25 cellular contexts compared by ENCODE assay signal in the genomic region with DNA sequence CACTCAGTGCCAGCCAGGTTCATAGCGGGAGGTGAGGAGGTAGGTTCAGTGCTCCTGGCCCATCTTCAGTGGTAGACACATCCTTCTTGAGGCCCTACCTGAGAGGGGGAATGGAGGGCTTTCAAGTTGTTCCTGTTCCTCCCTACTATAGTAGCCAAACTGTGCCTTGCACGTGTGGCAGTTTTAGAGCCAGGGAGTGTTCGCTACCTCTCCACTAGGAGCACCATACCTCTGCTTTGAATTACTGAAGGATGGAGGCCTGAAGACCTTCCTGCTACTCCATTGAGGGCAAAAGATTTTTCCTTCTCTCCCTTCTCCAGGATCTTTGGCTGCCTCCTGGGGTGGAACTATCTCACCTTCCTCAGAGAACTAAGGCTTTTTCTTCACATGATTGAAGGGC. TPM values are rescaled to one million over a fixed set of nuclear protein-coding genes. Genes with fewer than 3 reads are reported as not detected.
DNase-seq lines count a peak whose midpoint lies in the region; TF ChIP-seq lines count a peak whose summit lies in the region.
"Had no signal": no experiment of that assay in that cellular context is flagged by ENCODE, and none has a peak within 500 bp of the region (broad histone marks: within the 10 kb centered on the region; RNA-seq: fewer than 3 reads in every experiment).

No MANE protein-coding gene starts in this region.

- no peaks in the 10 kb centered on the region for H4K20me1 ChIP-seq in OCI-LY1 (ENCODE audit: insufficient read depth, low read length)

- no peak overlapping the region for H3K27ac ChIP-seq in OCI-LY1 (ENCODE audit: low read depth, low read length, poor library complexity, severe bottlenecking)
- no peak overlapping the region for H3K27ac ChIP-seq in endodermal cell (ENCODE audit: low read depth, low read length)
- H3K27ac ChIP-seq: adrenal gland, skin epidermis, tibial nerve had no signal

- H3K9me3 Mint-ChIP-seq in endodermal cell: no peaks in the 10 kb centered on the region
- H3K9me3 Mint-ChIP-seq: activated B cell treated with CpG ODN at 0.5 μM for 24 hours; activated T-cell treated with anti-CD3 and anti-CD28 coated beads, Interleukin-2, amount 50 U/mL, for 4 hours; CD4-positive, alpha-beta memory T cell; natural killer cell had no signal

- H3K36me3 Mint-ChIP-seq in endodermal cell (ENCODE audit: low read depth): no peaks in the 10 kb centered on the region
- H3K36me3 Mint-ChIP-seq: CD4-positive, alpha-beta memory T cell; natural killer cell had no signal

- H3K4me1 Mint-ChIP-seq in endodermal cell: peaks cover 7% of the 10 kb centered on the region
- H3K4me1 Mint-ChIP-seq: activated B cell treated with CpG ODN at 0.5 μM for 24 hours had no signal

- H3K27me3 ChIP-seq in OCI-LY1 (ENCODE audit: insufficient read depth, low read length) (no peaks in the 10 kb centered on the region), endodermal cell (ENCODE audit: control insufficient read depth, insufficient read depth, low read length, poor library complexity, severe bottlenecking) (no peaks in the 10 kb centered on the region)
- H3K27me3 ChIP-seq: adrenal gland, tibial nerve had no signal

- no peaks in the 10 kb centered on the region for H3K36me3 ChIP-seq in OCI-LY1 (ENCODE audit: insufficient read depth, low read length)
- no peaks in the 10 kb centered on the region for H3K36me3 ChIP-seq in endodermal cell (ENCODE audit: control insufficient read depth, insufficient read depth, low read length)
- H3K36me3 ChIP-seq: adrenal gland, tibial nerve had no signal

- H3K9me3 ChIP-seq in OCI-LY1 (ENCODE audit: low read length) (no peaks in the 10 kb centered on the region), endodermal cell (ENCODE audit: control insufficient read depth, low read length) (no peaks in the 10 kb centered on the region)
- H3K9me3 ChIP-seq: adrenal gland, tibial nerve had no signal

- peak; percentile 0 for DNase-seq in DMS 273 (lab: John Stamatoyannopoulos, UW; ENCODE audit: unreplicated experiment)
- DNase-seq in DMS 273 treated with DMSO at 0.1 percent for 48 hours (lab: John Stamatoyannopoulos, UW): no peak
- peak; percentile 62 for DNase-seq in endodermal cell
- no peak for DNase-seq in activated effector memory CD4-positive, alpha-beta T cell treated with anti-CD3 and anti-CD28 coated beads, Interleukin-2, amount 50 U/mL, for 16 hours
- DNase-seq in NCI-H187 treated with DMSO at 0.1 percent for 48 hours (lab: John Stamatoyannopoulos, UW): no peak
- no peak for DNase-seq in amniotic stem cell (lab: John Stamatoyannopoulos, UW)
- DNase-seq: 8988T; activated B cell treated with CpG ODN at 0.5 μM for 24 hours; activated CD4-positive, alpha-beta T cell treated with anti-CD3 and anti-CD28 coated beads, Interleukin-2, amount 50 U/mL, for 1 hour; activated naive CD4-positive, alpha-beta T cell; activated T-cell treated with anti-CD3 and anti-CD28 coated beads, Interleukin-2, amount 50 U/mL, for 4 hours; adrenal gland; CD4-positive, alpha-beta memory T cell; IMR-90; natural killer cell; NCI-H1417; NCI-H2081 treated with DMSO at 0.1 percent for 48 hours; NCI-H345; NCI-H748 treated with DMSO at 0.1 percent for 48 hours; occipital lobe; T-helper 9 cell had no signal

- H3K4me3 ChIP-seq in OCI-LY1 (ENCODE audit: low read depth, low read length, poor library complexity, severe bottlenecking) (no peak overlapping the region), endodermal cell (ENCODE audit: low read length) (no peak overlapping the region)
- H3K4me3 ChIP-seq: adrenal gland, skin epidermis, tibial nerve had no signal

- H3K9ac ChIP-seq in OCI-LY1 (ENCODE audit: low read length) (no peak overlapping the region), endodermal cell (ENCODE audit: extremely low read depth, low read length, poor library complexity, severe bottlenecking) (no peak overlapping the region)

- WGBS in endodermal cell (ENCODE audit: insufficient coverage in 1 of 2, insufficient read length in 1 of 2), 2 experiments: 90% methylated on average over 3 of the region's 3 CpGs; no CpG with 5 or more reads in 1 of the 2 experiments

- H3K27me3 Mint-ChIP-seq in endodermal cell (ENCODE audit: insufficient read depth): no peaks in the 10 kb centered on the region

- H3F3A ChIP-seq in OCI-LY1 (ENCODE audit: insufficient read depth, low read length): no peaks in the 10 kb centered on the region

- H3K4me2 ChIP-seq in OCI-LY1 (ENCODE audit: low read length): no peak overlapping the region

- H3K4me3 Mint-ChIP-seq in endodermal cell: no peak overlapping the region
- H3K4me3 Mint-ChIP-seq: activated B cell treated with CpG ODN at 0.5 μM for 24 hours; activated T-cell treated with anti-CD3 and anti-CD28 coated beads, Interleukin-2, amount 50 U/mL, for 4 hours; CD4-positive, alpha-beta memory T cell; natural killer cell had no signal

- H2AFZ ChIP-seq in OCI-LY1 (ENCODE audit: low read length): no peak overlapping the region

- TF ChIP-seq CTCF in GM12874 (IDR thresholded peaks at IDR 0.05; ENCODE audit: insufficient read depth, low read depth, low read length) (peak; percentile 9; the same call in 1 of the 2 replicates), OCI-LY1 (IDR thresholded peaks at IDR 0.05; ENCODE audit: low read length) (peak; percentile 28; the same call in 1 of the 2 replicates), endodermal cell (conservative IDR thresholded peaks at IDR 0.05) (peak; percentile 73)

- no peaks in the 10 kb centered on the region for H3K9me2 ChIP-seq in OCI-LY1 (ENCODE audit: low read depth, low read length)

- H3K4me1 ChIP-seq in OCI-LY1 (ENCODE audit: insufficient read depth, low read length, severe bottlenecking): peaks cover 3% of the 10 kb centered on the region
- no peaks in the 10 kb centered on the region for H3K4me1 ChIP-seq in endodermal cell (ENCODE audit: control insufficient read depth, insufficient read depth, low read length)

- H3K27ac Mint-ChIP-seq in endodermal cell: no peak overlapping the region
- H3K27ac Mint-ChIP-seq: activated B cell treated with CpG ODN at 0.5 μM for 24 hours; CD4-positive, alpha-beta memory T cell; natural killer cell had no signal

- no peaks in the 10 kb centered on the region for H3K79me2 ChIP-seq in OCI-LY1 (ENCODE audit: insufficient read depth, low read length)

RNA-seq across cellular contexts. Expression of gene ALG10, which starts 5.9 kb away (rescaled TPM):
- total RNA-seq in endodermal cell: 10 to 100 TPM; 21.6 to 33.2 TPM
- 11.7 TPM for polyA plus RNA-seq in endodermal cell (2013, experiment 1 of 2)
- 10.5 TPM for polyA plus RNA-seq in endodermal cell (2013, experiment 2 of 2)

Comparison
In these comparisons a context has a peak if more than half of its experiments do, and no peak if none do; other contexts are left out.
1. DNase-seq: peak in DMS 273 (single experiment) and endodermal cell (single experiment); none in DMS 273 treated with DMSO at 0.1 percent for 48 hours (single experiment), activated effector memory CD4-positive, alpha-beta T cell treated with anti-CD3 and anti-CD28 coated beads, Interleukin-2, amount 50 U/mL, for 16 hours (single experiment), NCI-H187 treated with DMSO at 0.1 percent for 48 hours (single experiment) and amniotic stem cell (single experiment).
2. CTCF ChIP-seq: peak in every context shown above with its lines; median percentile 73 in endodermal cell; 28 in OCI-LY1; 9 in GM12874.